In genomic region chr21:33202464-33203363, GRCh38 we compare ENCODE assay signal across 11 cellular contexts. TPM values are rescaled to one million over a fixed set of nuclear protein-coding genes. Genes with fewer than 3 reads are reported as not detected.
DNase-seq lines count a peak whose midpoint lies in the region; ATAC-seq and TF ChIP-seq lines count a peak whose summit lies in the region.
"Had no signal": no experiment of that assay in that cellular context is flagged by ENCODE, and none has a peak within 500 bp of the region (broad histone marks: within the 10 kb centered on the region; RNA-seq: fewer than 3 reads in every experiment).

No MANE protein-coding gene starts in this region.

- no peaks in the 10 kb centered on the region for H3K27me3 Mint-ChIP-seq in CD4-positive, alpha-beta T cell
- H3K27me3 Mint-ChIP-seq in nephron (ENCODE audit: low read depth): peaks cover 17% of the 10 kb centered on the region

- no peaks in the 10 kb centered on the region for H3K36me3 Mint-ChIP-seq in CD4-positive, alpha-beta T cell (ENCODE audit: low read depth)
- H3K36me3 Mint-ChIP-seq in nephron (ENCODE audit: low read depth): no peaks in the 10 kb centered on the region
- H3K36me3 Mint-ChIP-seq: CD8-positive, alpha-beta memory T cell had no signal

- H3K27ac ChIP-seq in CD4-positive, alpha-beta T cell (ENCODE audit: low read depth, low read length): no peak overlapping the region
- peak overlapping the region; percentile 86 for H3K27ac ChIP-seq in colonic mucosa

- ATAC-seq in CD4-positive, alpha-beta T cell (ENCODE audit: poor library complexity): no peak
- ATAC-seq in GM19395 (IDR thresholded peaks at IDR 0.05; ENCODE audit: unreplicated experiment): no peak

- POLR2A ChIA-PET in CD4-positive, alpha-beta T cell (lab: Charles Lee): interaction anchor here (1.3 kb wide), 1 partner anchor 123 kb away, joined by 6 read pairs; the partner anchor contains the start of gene IFNAR1

- peaks cover 8% of the 10 kb centered on the region for H3K4me1 ChIP-seq in colonic mucosa

- no peaks in the 10 kb centered on the region for H3K36me3 ChIP-seq in colonic mucosa

- no peak for DNase-seq in CD4-positive, alpha-beta T cell
- peak; percentile 75 for DNase-seq in NOMO-1 treated with DMSO at 0.1 percent for 48 hours (lab: John Stamatoyannopoulos, UW; ENCODE audit: unreplicated experiment)
- DNase-seq in colonic mucosa: no peak
- no peak for DNase-seq in NCI-H345 treated with DMSO at 0.1 percent for 48 hours (lab: John Stamatoyannopoulos, UW; ENCODE audit: unreplicated experiment)
- no peak for DNase-seq in NCI-H2081 (lab: John Stamatoyannopoulos, UW)
- DNase-seq in AG08395 (ENCODE audit: low spot score): no peak
- DNase-seq: CD8-positive, alpha-beta memory T cell; Karpas-422; mesendoderm had no signal

- no peak overlapping the region for H3K4me3 ChIP-seq in colonic mucosa

- peak overlapping the region; percentile 58 for H3K27ac Mint-ChIP-seq in CD4-positive, alpha-beta T cell
- peak overlapping the region; percentile 43 to 82 (median 60) for H3K27ac Mint-ChIP-seq in nephron

- no peak for TF ChIP-seq CTCF in CD4-positive, alpha-beta T cell (IDR thresholded peaks at IDR 0.05)
- TF ChIP-seq CTCF in colonic mucosa (IDR thresholded peaks at IDR 0.05) (no peak), nephron (IDR thresholded peaks at IDR 0.05; ENCODE audit: unreplicated experiment in 3 of 3) (no peak)

- peaks cover 62% of the 10 kb centered on the region for H3K4me1 Mint-ChIP-seq in CD4-positive, alpha-beta T cell (ENCODE audit: low read depth)
- peaks cover 47% of the 10 kb centered on the region for H3K4me1 Mint-ChIP-seq in nephron

- CTCF ChIA-PET in CD4-positive, alpha-beta T cell (lab: Charles Lee): interaction anchor here (1.4 kb wide), 1 partner anchor 123 kb away, joined by 3 read pairs; no protein-coding TSS in a partner anchor

- intact Hi-C loops in CD4-positive, alpha-beta T cell (cut with DNase I, micrococcal nuclease): loop anchor here in 1 of 2 experiments (5.0 kb wide), 3 partner anchors 45 to 155 kb away; no protein-coding TSS in a partner anchor
- intact Hi-C loops in colonic mucosa (cut with DNase I): loop anchor here (5.0 kb wide), 1 partner anchor 170 kb away; no protein-coding TSS in a partner anchor

- H3K4me3 Mint-ChIP-seq in CD4-positive, alpha-beta T cell: no peak overlapping the region
- no peak overlapping the region for H3K4me3 Mint-ChIP-seq in nephron

- H3K9me3 ChIP-seq in CD4-positive, alpha-beta T cell (ENCODE audit: control insufficient read depth, low read length): no peaks in the 10 kb centered on the region
- no peaks in the 10 kb centered on the region for H3K9me3 ChIP-seq in colonic mucosa

- H3K9ac ChIP-seq in colonic mucosa (ENCODE audit: low read depth in 2 of 2, low read length in 2 of 2): peak overlapping the region in 1 of 2 donors; percentile 49

- H3K27me3 ChIP-seq in CD4-positive, alpha-beta T cell (ENCODE audit: control insufficient read depth, insufficient read depth, low read length): no peaks in the 10 kb centered on the region
- no peaks in the 10 kb centered on the region for H3K27me3 ChIP-seq in colonic mucosa

- no peaks in the 10 kb centered on the region for H3K9me3 Mint-ChIP-seq in CD4-positive, alpha-beta T cell
- H3K9me3 Mint-ChIP-seq in nephron: peaks cover 4% of the 10 kb centered on the region
- H3K9me3 Mint-ChIP-seq: CD8-positive, alpha-beta memory T cell had no signal

RNA-seq across cellular contexts. Expression of gene IFNAR2, which starts 27.0 kb away (rescaled TPM):
- total RNA-seq in CD4-positive, alpha-beta T cell: 10 to 100 TPM; 26.6 to 28.2 TPM
- 10 to 100 TPM in 1 of 2 donors, 1 to 10 TPM in 1; 7.0 to 19.5 TPM for total RNA-seq in colonic mucosa
